Comparison of ENCODE assay signal across 9 cellular contexts in genomic region chr5:138033916-138034315, GRCh38. TPM values are rescaled to one million over a fixed set of nuclear protein-coding genes. Genes with fewer than 3 reads are reported as not detected.
DNase-seq lines count a peak whose midpoint lies in the region; ATAC-seq, FAIRE-seq and TF ChIP-seq lines count a peak whose summit lies in the region.
"Had no signal": no experiment of that assay in that cellular context is flagged by ENCODE, and none has a peak within 500 bp of the region (broad histone marks: within the 10 kb centered on the region; RNA-seq: fewer than 3 reads in every experiment).

No MANE protein-coding gene starts in this region.

- peak overlapping the region; percentile 96; the same call in 1 of the 2 replicates for H3K9ac ChIP-seq in MM.1S (ENCODE audit: low read length)

- H3K27me3 Mint-ChIP-seq in CD8-positive, alpha-beta T cell (ENCODE audit: low read depth), result no peaks in the 10 kb centered on the region
- no peaks in the 10 kb centered on the region for H3K27me3 Mint-ChIP-seq in osteocyte (ENCODE audit: unreplicated experiment)

- FAIRE-seq in small intestine (lab: Jason Lieb, UNC), result no peak

- peak overlapping the region; percentile 84 for H3K4me2 ChIP-seq in MM.1S (ENCODE audit: low read depth, low read length)

- H3K27ac Mint-ChIP-seq in CD8-positive, alpha-beta T cell, result peak overlapping the region; percentile 99
- H3K27ac Mint-ChIP-seq in osteocyte (ENCODE audit: unreplicated experiment), result peak overlapping the region; percentile 94

- 62 to 76% (median 71%) methylated on average over 2 of the region's 2 CpGs for WGBS in small intestine, 3 donors

- no peaks in the 10 kb centered on the region for H3K9me3 ChIP-seq in CD8-positive, alpha-beta T cell (ENCODE audit: low read length)
- H3K9me3 ChIP-seq in MM.1S (replicated peaks; ENCODE audit: insufficient read depth, low read length), result no peaks in the 10 kb centered on the region
- no peaks in the 10 kb centered on the region for H3K9me3 ChIP-seq in effector memory CD4-positive, alpha-beta T cell (ENCODE audit: control insufficient read depth, low read length)
- no peaks in the 10 kb centered on the region for H3K9me3 ChIP-seq in small intestine (ENCODE audit: control insufficient read depth, low read depth)

- H3K79me2 ChIP-seq in MM.1S (ENCODE audit: low read length), result peaks cover 33% of the 10 kb centered on the region

- H3F3A ChIP-seq in MM.1S (ENCODE audit: insufficient read depth, low read length), result peaks cover 20% of the 10 kb centered on the region

- peaks cover 8% of the 10 kb centered on the region; the same call in 1 of the 2 replicates for H4K20me1 ChIP-seq in MM.1S (ENCODE audit: insufficient read depth, low read length)

- H3K27me3 ChIP-seq in CD8-positive, alpha-beta T cell (ENCODE audit: insufficient read depth, low read length), result no peaks in the 10 kb centered on the region
- no peaks in the 10 kb centered on the region for H3K27me3 ChIP-seq in MM.1S (replicated peaks; ENCODE audit: insufficient read depth, low read length)
- H3K27me3 ChIP-seq in effector memory CD4-positive, alpha-beta T cell (replicated peaks; ENCODE audit: control insufficient read depth, insufficient read depth, low read length, poor library complexity, severe bottlenecking), result no peaks in the 10 kb centered on the region
- H3K27me3 ChIP-seq in small intestine (ENCODE audit: control insufficient read depth in 2 of 2, insufficient read depth in 2 of 2, low read length in 2 of 2), result no peaks in the 10 kb centered on the region

- no peak for ATAC-seq in CD8-positive, alpha-beta T cell
- ATAC-seq in GM21576 (IDR thresholded peaks at IDR 0.05; ENCODE audit: unreplicated experiment), result no peak
- no peak for ATAC-seq in GM21360 (IDR thresholded peaks at IDR 0.05; ENCODE audit: unreplicated experiment)

- peaks cover 43% of the 10 kb centered on the region for H3K4me1 ChIP-seq in CD8-positive, alpha-beta T cell (ENCODE audit: insufficient read depth, low read length)
- H3K4me1 ChIP-seq in MM.1S (ENCODE audit: low read length), result peaks cover 22% of the 10 kb centered on the region
- H3K4me1 ChIP-seq in effector memory CD4-positive, alpha-beta T cell (ENCODE audit: control insufficient read depth, insufficient read depth, low read length, poor library complexity, severe bottlenecking), result peaks cover 22% of the 10 kb centered on the region
- H3K4me1 ChIP-seq in small intestine (ENCODE audit: control insufficient read depth in 2 of 2, insufficient read depth in 1 of 2, low read depth in 1 of 2, low read length in 1 of 2), result peaks cover 0 to 15% of the 10 kb centered on the region in 2 donors

- no peak for DNase-seq in CD8-positive, alpha-beta T cell
- no peak for DNase-seq in MM.1S
- DNase-seq in effector memory CD4-positive, alpha-beta T cell, result no peak
- no peak for DNase-seq in osteocyte (ENCODE audit: extremely low spot score, unreplicated experiment)
- no peak for DNase-seq in small intestine
- DNase-seq in islet precursor cell, result no peak

- CTCF ChIA-PET in CD8-positive, alpha-beta T cell (lab: Charles Lee), result interaction anchor here (1.0 to 8.7 kb wide), 5 partner anchors 10 to 255 kb away, joined by 3 to 155 read pairs (median 4); no protein-coding TSS in a partner anchor

- H3K27ac ChIP-seq in CD8-positive, alpha-beta T cell (ENCODE audit: low read depth, low read length), result no peak overlapping the region
- H3K27ac ChIP-seq in MM.1S (ENCODE audit: low read length), result peak overlapping the region; percentile 98; the same call in 1 of the 2 replicates
- peak overlapping the region; percentile 93 for H3K27ac ChIP-seq in effector memory CD4-positive, alpha-beta T cell (ENCODE audit: insufficient read depth, low read length, poor library complexity, severe bottlenecking)
- peak overlapping the region in 1 of 2 donors; percentile 92 for H3K27ac ChIP-seq in small intestine (ENCODE audit: low read depth in 1 of 2, low read length in 1 of 2)

- no peaks in the 10 kb centered on the region for H3K9me3 Mint-ChIP-seq in CD8-positive, alpha-beta T cell
- no peaks in the 10 kb centered on the region for H3K9me3 Mint-ChIP-seq in osteocyte (ENCODE audit: unreplicated experiment)

- peaks cover 47% of the 10 kb centered on the region for H3K4me1 Mint-ChIP-seq in CD8-positive, alpha-beta T cell (ENCODE audit: low read depth)
- H3K4me1 Mint-ChIP-seq in osteocyte (ENCODE audit: unreplicated experiment), result peaks cover 48% of the 10 kb centered on the region

- H3K36me3 ChIP-seq in CD8-positive, alpha-beta T cell (ENCODE audit: insufficient read depth, low read length), result no peaks in the 10 kb centered on the region
- no peaks in the 10 kb centered on the region for H3K36me3 ChIP-seq in MM.1S (replicated peaks; ENCODE audit: insufficient read depth, low read length)
- H3K36me3 ChIP-seq in effector memory CD4-positive, alpha-beta T cell (ENCODE audit: control insufficient read depth, insufficient read depth, low read length), result no peaks in the 10 kb centered on the region
- H3K36me3 ChIP-seq in small intestine (ENCODE audit: control insufficient read depth in 2 of 2, insufficient read depth in 2 of 2, low read length in 2 of 2), result no peaks in the 10 kb centered on the region

- peak overlapping the region; percentile 94 for H3K4me3 ChIP-seq in CD8-positive, alpha-beta T cell (ENCODE audit: low read depth, low read length)
- H3K4me3 ChIP-seq in MM.1S (ENCODE audit: low read length) (no peak overlapping the region), small intestine (ENCODE audit: low read depth in 1 of 2, low read length in 2 of 2) (no peak overlapping the region)
- no peak overlapping the region for H3K4me3 ChIP-seq in effector memory CD4-positive, alpha-beta T cell (ENCODE audit: insufficient read depth, low read depth, low read length, poor library complexity, severe bottlenecking)

- H3K9me2 ChIP-seq in MM.1S (replicated peaks; ENCODE audit: insufficient read depth, low read length), result no peaks in the 10 kb centered on the region

- peak overlapping the region; percentile 97 for H2AFZ ChIP-seq in MM.1S (ENCODE audit: low read length)

- TF ChIP-seq CTCF in CD8-positive, alpha-beta T cell (IDR thresholded peaks at IDR 0.05), result no peak
- TF ChIP-seq CTCF in MM.1S (IDR thresholded peaks at IDR 0.05; ENCODE audit: low read length) (no peak), osteocyte (IDR thresholded peaks at IDR 0.05) (no peak)

- intact Hi-C loops in CD8-positive, alpha-beta T cell (cut with DNase I, micrococcal nuclease), result loop anchor here (1.0 to 10.0 kb wide), 8 partner anchors 145 to 1358 kb away; partner anchors contain the start of genes CDC23 (in 2 of the 2), ETF1 (in 2 of the 2), FAM53C (in 2 of the 2) and KDM3B (in 2 of the 2)

- H3K4me3 Mint-ChIP-seq in CD8-positive, alpha-beta T cell, result peak overlapping the region; percentile 99
- H3K4me3 Mint-ChIP-seq in osteocyte (ENCODE audit: unreplicated experiment), result peak overlapping the region; percentile 96

- peaks cover 15% of the 10 kb centered on the region for H3K36me3 Mint-ChIP-seq in CD8-positive, alpha-beta T cell
- H3K36me3 Mint-ChIP-seq in osteocyte (ENCODE audit: unreplicated experiment), result peaks cover 1% of the 10 kb centered on the region

- POLR2A ChIA-PET in CD8-positive, alpha-beta T cell (lab: Charles Lee), result interaction anchor here (0.9 kb wide), 1 partner anchor 43 kb away, joined by 3 read pairs; no protein-coding TSS in a partner anchor

RNA-seq across cellular contexts. Expression of gene FAM13B, which starts 1.0 kb away (rescaled TPM):
- total RNA-seq in CD8-positive, alpha-beta T cell, result 10 to 100 TPM; 49.9 to 53.6 TPM
- 42.7 and 44.4 TPM in 2 replicates for total RNA-seq in osteocyte
- polyA plus RNA-seq in small intestine, result 10 to 100 TPM in 1 of 3 donors, 1 to 10 TPM in 2; 5.8 to 10.1 (median 7.6) TPM

RNA-seq across cellular contexts. Expression of gene WNT8A, which starts 49.9 kb away (rescaled TPM):
- not detected for total RNA-seq in CD8-positive, alpha-beta T cell
- total RNA-seq in osteocyte, result not detected in 2 replicates
- polyA plus RNA-seq in small intestine, result not detected
- total RNA-seq: activated CD8-positive, alpha-beta memory T cell treated with anti-CD3 and anti-CD28 coated beads for 36 hours had no signal
